In genomic region chr22:47307326-47307725, GRCh38 we compare ENCODE assay signal across 18 cellular contexts.
DNase-seq lines count a peak whose midpoint lies in the region; ATAC-seq and TF ChIP-seq lines count a peak whose summit lies in the region.
"Had no signal": no experiment of that assay in that cellular context is flagged by ENCODE, and none has a peak within 500 bp of the region (broad histone marks: within the 10 kb centered on the region; RNA-seq: fewer than 3 reads in every experiment).

No MANE protein-coding gene starts in this region.

- H3K27me3 ChIP-seq in adipocyte (replicated peaks; ENCODE audit: control insufficient read depth, insufficient read depth, low read length), result peaks cover 15% of the 10 kb centered on the region
- H3K27me3 ChIP-seq: ascending aorta, upper lobe of left lung had no signal

- CTCF ChIA-PET in GM10248 (lab: Yijun Ruan, JAX), result interaction anchor here (1.3 kb wide), 1 partner anchor 29 kb away, joined by 3 read pairs; no protein-coding TSS in a partner anchor

- no peak for ATAC-seq in HG02938 (IDR thresholded peaks at IDR 0.05; ENCODE audit: unreplicated experiment)
- ATAC-seq: CD8-positive, alpha-beta T cell; right cardiac atrium; T-helper 17 cell had no signal

- no peak for TF ChIP-seq CTCF in GM10248 (IDR thresholded peaks at IDR 0.05; ENCODE audit: control extremely low read depth, extremely low read depth, low read depth, missing control alignments)

- no peak overlapping the region for H3K9ac ChIP-seq in adipocyte (ENCODE audit: low read length)

- POLR2A ChIA-PET in GM10248 (lab: Yijun Ruan, JAX), result no interaction called here

- H3K4me3 ChIP-seq in adipocyte (ENCODE audit: low read length), result no peak overlapping the region
- H3K4me3 ChIP-seq: ascending aorta, upper lobe of left lung had no signal

- DNase-seq in Daoy (ENCODE audit: low read depth), result peak; percentile 43
- peak; percentile 47 for DNase-seq in HT1080 (ENCODE audit: low read depth)
- DNase-seq in adipocyte (ENCODE audit: low read depth), result peak; percentile 24
- peak; percentile 31 for DNase-seq in kidney tubule cell (ENCODE audit: low spot score)
- no peak for DNase-seq in GM10248 (ENCODE audit: extremely low spot score)
- DNase-seq in CD1c-positive myeloid dendritic cell (ENCODE audit: extremely low spot score), result no peak
- DNase-seq in stimulated activated CD4-positive, alpha-beta T cell treated with anti-CD3 and anti-CD28 coated beads, Interleukin-2, amount 100 ng/mL, for 24 hours, result no peak
- DNase-seq: activated CD4-positive, alpha-beta T cell treated with anti-CD3 and anti-CD28 coated beads, Interleukin-2, amount 10 ng/mL, durations not matched to agents 7 days and 5 days; CD8-positive, alpha-beta T cell; dermis blood vessel endothelial cell; GOT3; NCI-H187; right cardiac atrium; stimulated activated CD4-positive, alpha-beta T cell treated with anti-CD3 and anti-CD28 coated beads, Interleukin-2, amount 100 ng/mL, for 48 hours; T-helper 17 cell; upper lobe of left lung had no signal

- H3K36me3 ChIP-seq in adipocyte (ENCODE audit: control insufficient read depth, insufficient read depth, low read length, severe bottlenecking), result no peaks in the 10 kb centered on the region
- H3K36me3 ChIP-seq: ascending aorta, upper lobe of left lung had no signal

- H3K9me3 ChIP-seq in adipocyte (ENCODE audit: control insufficient read depth, low read length), result peaks cover 8% of the 10 kb centered on the region
- H3K9me3 ChIP-seq: upper lobe of left lung had no signal

- peaks cover 12% of the 10 kb centered on the region for H3K4me1 ChIP-seq in adipocyte (ENCODE audit: control insufficient read depth, insufficient read depth, low read length)
- H3K4me1 ChIP-seq: ascending aorta, upper lobe of left lung had no signal

Comparison
In these comparisons a context has a peak if more than half of its experiments do, and no peak if none do; other contexts are left out.
1. DNase-seq: peak in Daoy (single experiment), HT1080 (single experiment), adipocyte (single experiment) and kidney tubule cell (single experiment); none in GM10248 (single experiment), CD1c-positive myeloid dendritic cell (single experiment) and stimulated activated CD4-positive, alpha-beta T cell treated with anti-CD3 and anti-CD28 coated beads, Interleukin-2, amount 100 ng/mL, for 24 hours (0 of 2).